In genomic region chr14:98379829-98380228, GRCh38 we compare ENCODE assay signal across 32 cellular contexts.
"Had no signal": no experiment of that assay in that cellular context is flagged by ENCODE, and none has a peak within 500 bp of the region (broad histone marks: within the 10 kb centered on the region; RNA-seq: fewer than 3 reads in every experiment).

No MANE protein-coding gene starts in this region.

- H3K27ac ChIP-seq: adrenal gland, body of pancreas, brain microvascular endothelial cell, breast epithelium, VCaP had no signal

- ATAC-seq: activated CD8-positive, alpha-beta T cell treated with anti-CD3 and anti-CD28 coated beads for 36 hours; activated naive CD4-positive, alpha-beta T cell treated with anti-CD3 and anti-CD28 coated beads, Interleukin-2, amount 50 U/mL, for 72 hours; activated T-cell treated with anti-CD3 and anti-CD28 coated beads, Interleukin-2, amount 50 U/mL, for 4 hours; activated T-cell treated with anti-CD3 and anti-CD28 coated beads, Interleukin-2, amount 50 U/mL, for 72 hours; activated T-helper 17 cell treated with anti-CD3 and anti-CD28 coated beads, Interleukin-2, amount 50 U/mL, for 72 hours; body of pancreas had no signal

- H3K36me3 ChIP-seq: adrenal gland, brain microvascular endothelial cell, breast epithelium had no signal

- H3K4me1 ChIP-seq: adrenal gland, body of pancreas, breast epithelium had no signal

- H3K27me3 ChIP-seq: adrenal gland, body of pancreas, brain microvascular endothelial cell, breast epithelium had no signal

- H3K9me3 ChIP-seq: adrenal gland, body of pancreas, breast epithelium had no signal

- FAIRE-seq: astrocyte, TTC549 had no signal

- H3K4me3 ChIP-seq: adrenal gland, body of pancreas, breast epithelium had no signal

- DNase-seq: activated B cell treated with CpG ODN at 0.5 μM for 24 hours; activated CD4-positive, alpha-beta memory T cell treated with anti-CD3 and anti-CD28 coated beads for 36 hours; activated CD4-positive, alpha-beta T cell treated with anti-CD3 and anti-CD28 coated beads for 4 hours; activated CD4-positive, alpha-beta T cell treated with anti-CD3 and anti-CD28 coated beads, Interleukin-2, amount 50 U/mL, for 1 hour; activated CD4-positive, alpha-beta T cell treated with anti-CD3 and anti-CD28 coated beads, Interleukin-2, amount 50 U/mL, for 4 hours; activated CD4-positive, CD25-positive, alpha-beta regulatory T cell treated with anti-CD3 and anti-CD28 coated beads, Interleukin-2, amount 50 U/mL, for 72 hours; activated CD8-positive, alpha-beta memory T cell treated with anti-CD3 and anti-CD28 coated beads, Interleukin-2, amount 50 U/mL, for 4 hours; activated CD8-positive, alpha-beta T cell treated with anti-CD3 and anti-CD28 coated beads for 36 hours; activated effector memory CD4-positive, alpha-beta T cell treated with anti-CD3 and anti-CD28 coated beads, Interleukin-2, amount 50 U/mL, for 16 hours; activated gamma-delta T cell treated with Interleukin-2 at 50 U/mL for 16 hours; activated naive CD4-positive, alpha-beta T cell; activated naive CD4-positive, alpha-beta T cell treated with anti-CD3 and anti-CD28 coated beads for 36 hours; activated naive CD4-positive, alpha-beta T cell treated with anti-CD3 and anti-CD28 coated beads, Interleukin-2, amount 50 U/mL, for 16 hours; activated naive CD8-positive, alpha-beta T cell treated with anti-CD3 and anti-CD28 coated beads for 36 hours; activated T-cell treated with anti-CD3 and anti-CD28 coated beads for 4 hours; activated T-cell treated with anti-CD3 and anti-CD28 coated beads, Interleukin-2, amount 50 U/mL, for 1 hour; activated T-cell treated with anti-CD3 and anti-CD28 coated beads, Interleukin-2, amount 50 U/mL, for 4 hours; activated T-cell treated with anti-CD3 and anti-CD28 coated beads, Interleukin-2, amount 50 U/mL, for 72 hours; adrenal gland; amniotic stem cell; aorta; body of pancreas; brain microvascular endothelial cell; central memory CD4-positive, alpha-beta T cell; T-helper 2 cell; T-helper 9 cell had no signal
